19 cellular contexts compared by ENCODE assay signal in genomic region chr1:212651521-212651920, GRCh38. TPM values are rescaled to one million over a fixed set of nuclear protein-coding genes. Genes with fewer than 3 reads are reported as not detected.
A peak's percentile ranks its signal among the peaks of the same experiment; 100 is the strongest.
DNase-seq lines count a peak whose midpoint lies in the region; ATAC-seq and TF ChIP-seq lines count a peak whose summit lies in the region.
"Had no signal": no experiment of that assay in that cellular context is flagged by ENCODE, and none has a peak within 500 bp of the region (broad histone marks: within the 10 kb centered on the region; RNA-seq: fewer than 3 reads in every experiment).

No MANE protein-coding gene starts in this region.

- peak overlapping the region; percentile 21 to 53 for H3K27ac ChIP-seq in ascending aorta
- H3K27ac ChIP-seq in thoracic aorta: peak overlapping the region in 1 of 2 donors; percentile 48
- H3K27ac ChIP-seq: skin epidermis, WERI-Rb-1 had no signal

- H3K4me1 ChIP-seq in ascending aorta: peaks cover 4 to 9% of the 10 kb centered on the region in 2 donors
- peaks cover 13 to 27% of the 10 kb centered on the region in 2 donors for H3K4me1 ChIP-seq in thoracic aorta (ENCODE audit: control insufficient read depth in 1 of 2, low read depth in 2 of 2)

- H3K9me3 ChIP-seq in ascending aorta (no peaks in the 10 kb centered on the region), thoracic aorta (no peaks in the 10 kb centered on the region)

- H3K4me3 ChIP-seq in ascending aorta (no peak overlapping the region), foreskin fibroblast (ENCODE audit: low read depth in 1 of 2, low read length in 2 of 2) (no peak overlapping the region), thoracic aorta (no peak overlapping the region)
- H3K4me3 ChIP-seq: skin epidermis had no signal

- POLR2A ChIA-PET in T-cell (lab: Charles Lee): no interaction called here

- no peaks in the 10 kb centered on the region for H3K36me3 ChIP-seq in ascending aorta
- no peaks in the 10 kb centered on the region for H3K36me3 ChIP-seq in thoracic aorta
- H3K36me3 ChIP-seq: WERI-Rb-1 had no signal

- ATAC-seq in left cardiac atrium (peak; percentile 42 to 84), Right ventricle myocardium inferior (no peak), thoracic aorta (ENCODE audit: insufficient number of reproducible peaks, low FRiP score, low read depth) (peak; percentile 49), T-cell (replicated peaks in 1 of 4) (no peak)
- ATAC-seq: natural killer cell; stimulated activated naive CD8-positive, alpha-beta T cell treated with anti-CD3 and anti-CD28 coated beads, Interleukin-15, amount 100 ng/mL, for 72 hours; T-helper 17 cell had no signal

- H3K27me3 ChIP-seq in ascending aorta (no peaks in the 10 kb centered on the region), thoracic aorta (replicated peaks; ENCODE audit: insufficient read depth) (no peaks in the 10 kb centered on the region)

- DNase-seq in left cardiac atrium: no peak
- DNase-seq in Right ventricle myocardium inferior (ENCODE audit: missing footprints): no peak
- no peak for DNase-seq in ascending aorta (ENCODE audit: low spot score in 2 of 2)
- peak; percentile 48 to 75 for DNase-seq in foreskin fibroblast
- no peak for DNase-seq in thoracic aorta (ENCODE audit: low spot score)
- DNase-seq in NCI-H1694 treated with DMSO at 0.1 percent for 48 hours (lab: John Stamatoyannopoulos, UW): no peak
- DNase-seq in DMS 273 (lab: John Stamatoyannopoulos, UW; ENCODE audit: unreplicated experiment): no peak
- no peak for DNase-seq in T-cell
- DNase-seq: activated CD4-positive, alpha-beta memory T cell treated with anti-CD3 and anti-CD28 coated beads for 36 hours; activated naive CD4-positive, alpha-beta T cell treated with anti-CD3 and anti-CD28 coated beads for 36 hours; anterior cingulate cortex; CD4-positive, CD25-positive, alpha-beta regulatory T cell; DMS53; Kasumi-1; natural killer cell; stimulated activated naive CD8-positive, alpha-beta T cell treated with anti-CD3 and anti-CD28 coated beads, Interleukin-15, amount 100 ng/mL, for 72 hours; T-helper 17 cell; WERI-Rb-1 had no signal

- CTCF ChIA-PET in T-cell (lab: Charles Lee): no interaction called here

- TF ChIP-seq CTCF in ascending aorta (IDR thresholded peaks at IDR 0.05): no peak
- TF ChIP-seq CTCF in foreskin fibroblast (IDR thresholded peaks at IDR 0.05; ENCODE audit: low read depth, low read length): no peak
- no peak for TF ChIP-seq CTCF in thoracic aorta (IDR thresholded peaks at IDR 0.05)

- no peaks in the 10 kb centered on the region for H3K36me3 Mint-ChIP-seq in T-cell
- H3K36me3 Mint-ChIP-seq: activated CD4-positive, alpha-beta memory T cell treated with anti-CD3 and anti-CD28 coated beads for 36 hours; CD4-positive, CD25-positive, alpha-beta regulatory T cell; natural killer cell had no signal

- no peak overlapping the region for H3K27ac Mint-ChIP-seq in T-cell
- H3K27ac Mint-ChIP-seq: activated CD4-positive, alpha-beta memory T cell treated with anti-CD3 and anti-CD28 coated beads for 36 hours; activated naive CD4-positive, alpha-beta T cell treated with anti-CD3 and anti-CD28 coated beads for 36 hours; CD4-positive, CD25-positive, alpha-beta regulatory T cell; natural killer cell; stimulated activated naive CD8-positive, alpha-beta T cell treated with anti-CD3 and anti-CD28 coated beads, Interleukin-15, amount 100 ng/mL, for 72 hours; T-helper 17 cell had no signal

- intact Hi-C loops in left cardiac atrium (cut with DNase I) (no loop called here), Right ventricle myocardium inferior (cut with DNase I) (no loop called here), ascending aorta (cut with DNase I) (no loop called here)

- H3K4me1 Mint-ChIP-seq in T-cell: no peaks in the 10 kb centered on the region
- H3K4me1 Mint-ChIP-seq: CD4-positive, CD25-positive, alpha-beta regulatory T cell; stimulated activated naive CD8-positive, alpha-beta T cell treated with anti-CD3 and anti-CD28 coated beads, Interleukin-15, amount 100 ng/mL, for 72 hours; T-helper 17 cell had no signal

- H3K4me3 Mint-ChIP-seq in T-cell: no peak overlapping the region
- H3K4me3 Mint-ChIP-seq: activated CD4-positive, alpha-beta memory T cell treated with anti-CD3 and anti-CD28 coated beads for 36 hours; activated naive CD4-positive, alpha-beta T cell treated with anti-CD3 and anti-CD28 coated beads for 36 hours; CD4-positive, CD25-positive, alpha-beta regulatory T cell; natural killer cell; stimulated activated naive CD8-positive, alpha-beta T cell treated with anti-CD3 and anti-CD28 coated beads, Interleukin-15, amount 100 ng/mL, for 72 hours; T-helper 17 cell had no signal

- no peaks in the 10 kb centered on the region for H3K9me3 Mint-ChIP-seq in T-cell
- H3K9me3 Mint-ChIP-seq: activated CD4-positive, alpha-beta memory T cell treated with anti-CD3 and anti-CD28 coated beads for 36 hours; activated naive CD4-positive, alpha-beta T cell treated with anti-CD3 and anti-CD28 coated beads for 36 hours; natural killer cell; stimulated activated naive CD8-positive, alpha-beta T cell treated with anti-CD3 and anti-CD28 coated beads, Interleukin-15, amount 100 ng/mL, for 72 hours had no signal

- peaks cover 11 to 14% of the 10 kb centered on the region in 2 donors for H3K27me3 Mint-ChIP-seq in T-cell
- H3K27me3 Mint-ChIP-seq: CD4-positive, CD25-positive, alpha-beta regulatory T cell had no signal

RNA-seq across cellular contexts. Expression of gene ATF3, which starts 43.0 kb away (rescaled TPM):
- 10 to 100 TPM; 19.2 to 30.7 TPM for total RNA-seq in left cardiac atrium
- 13.7 TPM for total RNA-seq in Right ventricle myocardium inferior
- 79.1 TPM for total RNA-seq in ascending aorta
- total RNA-seq in thoracic aorta: 100 to 1,000 TPM in 1 of 2 donors, 10 to 100 TPM in 1; 10.7 to 160 TPM
- 10 to 100 TPM in 2 of 5 donors, 1 to 10 TPM in 3; 1.5 to 20.1 (median 3.1) TPM for total RNA-seq in T-cell

RNA-seq across cellular contexts. Expression of gene BATF3, which starts 48.1 kb away (rescaled TPM):
- total RNA-seq in left cardiac atrium: 1 to 10 TPM; 3.9 to 8.1 TPM
- 1.2 TPM for total RNA-seq in Right ventricle myocardium inferior
- 18.4 TPM for total RNA-seq in ascending aorta
- 10 to 100 TPM in 1 of 2 donors, 1 to 10 TPM in 1; 2.2 to 26.6 TPM for total RNA-seq in thoracic aorta
- total RNA-seq in T-cell: 1 to 10 TPM in 3 of 5 donors, under 1 TPM in 2; 0.30 to 3.2 (median 2.1) TPM

Comparison
In these comparisons a context has a peak if more than half of its experiments do, and no peak if none do; other contexts are left out.
1. ATAC-seq: peak in left cardiac atrium (2 of 2) and thoracic aorta (single experiment); none in Right ventricle myocardium inferior (single experiment) and T-cell (0 of 4).
2. DNase-seq: peak in foreskin fibroblast (2 of 2); none in left cardiac atrium (single experiment), Right ventricle myocardium inferior (single experiment), ascending aorta (0 of 2), thoracic aorta (single experiment), NCI-H1694 treated with DMSO at 0.1 percent for 48 hours (single experiment), DMS 273 (single experiment) and T-cell (0 of 34).